18 cellular contexts compared by ENCODE assay signal in genomic region chr2:159559034-159559433, GRCh38. TPM values are rescaled to one million over a fixed set of nuclear protein-coding genes. Genes with fewer than 3 reads are reported as not detected.
DNase-seq lines count a peak whose midpoint lies in the region; ATAC-seq, FAIRE-seq and TF ChIP-seq lines count a peak whose summit lies in the region.
"Had no signal": no experiment of that assay in that cellular context is flagged by ENCODE, and none has a peak within 500 bp of the region (broad histone marks: within the 10 kb centered on the region; RNA-seq: fewer than 3 reads in every experiment).

No MANE protein-coding gene starts in this region.

- intact Hi-C loops in K562 (cut with micrococcal nuclease), result loop anchor here (5.0 kb wide), 2 partner anchors 118 to 248 kb away; no protein-coding TSS in a partner anchor
- intact Hi-C loops in sciatic nerve (cut with DNase I), result no loop called here

- no peak for TF ChIP-seq CTCF in H9 (conservative IDR thresholded peaks at IDR 0.05)
- no peak for TF ChIP-seq CTCF in K562 (IDR thresholded peaks at IDR 0.05 in 2 of 3, conservative IDR thresholded peaks at IDR 0.05 in 1 of 3; ENCODE audit: insufficient read depth in 2 of 3, low read depth in 1 of 3, low read length in 3 of 3)

- POLR2A ChIA-PET in K562 (lab: Yijun Ruan, JAX), result no interaction called here

- peaks cover 2% of the 10 kb centered on the region; the same call in 1 of the 2 replicates for H3K79me2 ChIP-seq in H9 (ENCODE audit: insufficient read depth, low read length)
- no peaks in the 10 kb centered on the region for H3K79me2 ChIP-seq in K562 (ENCODE audit: control insufficient read depth, insufficient read depth, low read length)

- no peak overlapping the region for H3K4me3 Mint-ChIP-seq in H9
- H3K4me3 Mint-ChIP-seq: B cell; CD4-positive, alpha-beta T cell; CD8-positive, alpha-beta T cell had no signal

- H3K4me1 ChIP-seq in H9 (ENCODE audit: insufficient read depth, low read length) (no peaks in the 10 kb centered on the region), K562 (replicated peaks in 1 of 2; ENCODE audit: control insufficient read depth in 2 of 2, insufficient read depth in 2 of 2, low read length in 2 of 2) (peaks cover 0 to 1% of the 10 kb centered on the region in 2 experiments; a peak in 1 of 5 replicates)
- H3K4me1 ChIP-seq: A549; BLaER1 treated with 17β-estradiol and CSF1 and Interleukin-3, amounts not matched to agents 10 nM and 100 nM; Caco-2 had no signal

- H2AK5ac ChIP-seq in H9 (ENCODE audit: insufficient read length, low read length), result no peak overlapping the region

- H3K27me3 Mint-ChIP-seq in H9 (ENCODE audit: low read depth), result no peaks in the 10 kb centered on the region
- H3K27me3 Mint-ChIP-seq: B cell; CD4-positive, alpha-beta T cell had no signal

- no peak overlapping the region for H2BK12ac ChIP-seq in H9 (ENCODE audit: insufficient read length, low read depth, low read length)

- H3K27ac ChIP-seq in H9 (ENCODE audit: insufficient read length, low read depth, low read length) (no peak overlapping the region), K562 (ENCODE audit: extremely low read depth, low read depth, low read length) (no peak overlapping the region)
- H3K27ac ChIP-seq: 22Rv1; A549; BLaER1 treated with 17β-estradiol and CSF1 and Interleukin-3, amounts not matched to agents 10 nM and 100 nM; C4-2B had no signal

- H3K23ac ChIP-seq in H9 (ENCODE audit: insufficient read length, low read depth, low read length), result no peak overlapping the region

- H2BK15ac ChIP-seq in H9 (ENCODE audit: low read depth, low read length), result no peak overlapping the region

- no TSS peak for BruUV-seq in K562 (replicated peaks; lab: Mats Ljungman, UMichigan)

- no peaks in the 10 kb centered on the region for H3K79me1 ChIP-seq in H9 (ENCODE audit: insufficient read depth, low read depth, low read length, poor library complexity, severe bottlenecking)

- no peaks in the 10 kb centered on the region for H3K9me3 Mint-ChIP-seq in H9
- H3K9me3 Mint-ChIP-seq: CD4-positive, alpha-beta T cell; CD8-positive, alpha-beta T cell had no signal

- no peaks in the 10 kb centered on the region for H3K36me3 ChIP-seq in K562 (ENCODE audit: control insufficient read depth, insufficient read depth, low read length)

- H2BK120ac ChIP-seq in H9 (ENCODE audit: low read depth, low read length, poor library complexity, severe bottlenecking), result no peak overlapping the region

- H4K5ac ChIP-seq in H9 (ENCODE audit: insufficient read length, low read depth, low read length), result no peak overlapping the region

- no peak overlapping the region for H2BK5ac ChIP-seq in H9 (ENCODE audit: insufficient read length, low read length)

- no peak for TF ChIP-seq RAD21 in K562 (CRISPR knock-in tag; conservative IDR thresholded peaks at IDR 0.05 in 1 of 2, IDR thresholded peaks at IDR 0.05 in 1 of 2)

- H3K4me2 ChIP-seq in H9 (ENCODE audit: insufficient read depth, insufficient read length, low read length), result no peak overlapping the region
- H3K4me2 ChIP-seq in K562 (ENCODE audit: insufficient read depth, low read length), result no peak overlapping the region
- H3K4me2 ChIP-seq: A549; BLaER1 treated with 17β-estradiol and CSF1 and Interleukin-3, amounts not matched to agents 10 nM and 100 nM had no signal

- no CpG with 5 or more reads among the region's 4 CpGs for WGBS in H9 (ENCODE audit: extremely low coverage, insufficient read length, low lambda C conversion rate)
- 34% methylated on average over 4 of the region's 4 CpGs for WGBS in K562 (ENCODE audit: insufficient coverage, low coverage, missing lambda C conversion rate)

- ATAC-seq in K562 (peak; percentile 58; the same call in 2 of the 3 replicates), sciatic nerve (peak; percentile 13)
- ATAC-seq: A549; CD8-positive, alpha-beta T cell had no signal

- H3K9me3 ChIP-seq in H9 (ENCODE audit: control insufficient read depth, low read depth, low read length), result no peaks in the 10 kb centered on the region
- no peaks in the 10 kb centered on the region for H3K9me3 ChIP-seq in K562 (replicated peaks; ENCODE audit: control insufficient read depth, insufficient read depth, low read depth, low read length)
- H3K9me3 ChIP-seq: Caco-2 had no signal

- H2AFZ ChIP-seq in H9 (ENCODE audit: low read length) (no peak overlapping the region), K562 (ENCODE audit: low read depth, low read length) (no peak overlapping the region)

- CTCF ChIA-PET in K562 (lab: Yijun Ruan, JAX; ENCODE audit: low intra/inter-chr PET ratio), result no interaction called here

- H4K8ac ChIP-seq in H9 (replicated peaks; ENCODE audit: insufficient read length, low read depth, low read length), result no peak overlapping the region

- in situ Hi-C loops in K562 (cut with MboI), result no loop called here

- H3K9me1 ChIP-seq in K562 (ENCODE audit: control insufficient read depth, insufficient read depth, low read length), result no peaks in the 10 kb centered on the region

- no peaks in the 10 kb centered on the region for H3K23me2 ChIP-seq in H9 (ENCODE audit: insufficient read length, low read depth, low read length, poor library complexity, severe bottlenecking)

- H3K27me3 ChIP-seq in H9 (ENCODE audit: insufficient read depth, low read length), result no peaks in the 10 kb centered on the region
- no peaks in the 10 kb centered on the region for H3K27me3 ChIP-seq in K562 (ENCODE audit: control insufficient read depth in 2 of 2, insufficient read depth in 2 of 2, low read length in 2 of 2)
- H3K27me3 ChIP-seq: BLaER1 treated with 17β-estradiol and CSF1 and Interleukin-3, amounts not matched to agents 10 nM and 100 nM had no signal

- H3K18ac ChIP-seq in H9 (ENCODE audit: insufficient read length, low read depth, low read length), result no peak overlapping the region

- peaks cover 12 to 14% of the 10 kb centered on the region in 2 experiments for H3K4me1 Mint-ChIP-seq in H9
- H3K4me1 Mint-ChIP-seq: B cell had no signal

- no peak for TF ChIP-seq POLR2A in K562 (conservative IDR thresholded peaks at IDR 0.05)

- FAIRE-seq in K562 (lab: Jason Lieb, UNC), result no peak
- FAIRE-seq: A549, GM12891, GM19239 had no signal

- H3T11ph ChIP-seq in H9 (ENCODE audit: low read length), result no peak overlapping the region

- H3K36me3 Mint-ChIP-seq in H9 (ENCODE audit: insufficient read depth in 1 of 3, low read depth in 3 of 3), result no peaks in the 10 kb centered on the region; a peak in 1 of 7 replicates
- H3K36me3 Mint-ChIP-seq: CD8-positive, alpha-beta T cell had no signal

- no peak overlapping the region for H2BK20ac ChIP-seq in H9 (ENCODE audit: low read depth, low read length, poor library complexity, severe bottlenecking)

- no peak overlapping the region for H3K56ac ChIP-seq in H9 (ENCODE audit: insufficient read length, low read depth, low read length)

- H3K4me3 ChIP-seq in K562, result no peak overlapping the region
- H3K4me3 ChIP-seq: A549; BLaER1 treated with 17β-estradiol and CSF1 and Interleukin-3, amounts not matched to agents 10 nM and 100 nM had no signal

- H3K14ac ChIP-seq in H9 (ENCODE audit: insufficient read depth, low read length), result no peak overlapping the region

- H3K9ac ChIP-seq in H9 (ENCODE audit: extremely low read depth, insufficient read length, low read length), result no peak overlapping the region
- H3K9ac ChIP-seq in K562 (ENCODE audit: insufficient read depth in 1 of 2, low read depth in 2 of 2, low read length in 2 of 2), result no peak overlapping the region
- H3K9ac ChIP-seq: BLaER1 treated with 17β-estradiol and CSF1 and Interleukin-3, amounts not matched to agents 10 nM and 100 nM had no signal

- H3K27ac Mint-ChIP-seq in H9, result peak overlapping the region in 2 of 3 experiments; percentile 79 to 87; a peak in 4 of 7 replicates
- H3K27ac Mint-ChIP-seq: B cell; CD4-positive, alpha-beta T cell; CD8-positive, alpha-beta T cell had no signal

- no peaks in the 10 kb centered on the region for H4K20me1 ChIP-seq in H9 (ENCODE audit: control insufficient read depth, insufficient read depth, insufficient read length)
- H4K20me1 ChIP-seq in K562 (replicated peaks; ENCODE audit: control insufficient read depth, insufficient read depth, low read length), result no peaks in the 10 kb centered on the region

- no peak overlapping the region for H4K91ac ChIP-seq in H9 (ENCODE audit: insufficient read length, low read depth, low read length)

- DNase-seq in H9 (no peak), K562 (ENCODE audit: extremely low read depth in 1 of 4, low spot score in 3 of 4) (peak in 1 of 4 experiments; percentile 14), sciatic nerve (ENCODE audit: low spot score) (no peak), pons (ENCODE audit: low spot score) (no peak), SHP77 (lab: John Stamatoyannopoulos, UW) (no peak)
- DNase-seq: AML-193; Caco-2; Calu3; CD4-positive, alpha-beta T cell; CD8-positive, alpha-beta T cell; GF-D8 had no signal

- no peak for TF ChIP-seq EP300 in K562 (IDR thresholded peaks at IDR 0.05; ENCODE audit: low read length)

- no peak overlapping the region for H3K4ac ChIP-seq in H9 (ENCODE audit: low read depth, low read length)

TF ChIP-seq in K562, 482 proteins besides CTCF, POLR2A, EP300 and RAD21 (continues in another document):
- TF ChIP-seq TAL1 (IDR thresholded peaks at IDR 0.05), result peak; percentile 9; the same call in 1 of the 2 replicates

RNA-seq across cellular contexts. Expression of gene BAZ2B, which starts 57.3 kb away (rescaled TPM):
- total RNA-seq in H9 (2021) (54.9 and 55.6 TPM in 2 replicates), K562 (2014; rRNA removed) (15.1 and 16.2 TPM in 2 replicates), K562 (2014; rRNA removed; fragmentation: Illumina TruSeq; extraction: Trizol) (30.7 and 33.1 TPM in 2 replicates), K562 (2015; rRNA removed; fragmentation: Illumina TruSeq; extraction: Trizol) (38.6 and 39.4 TPM in 2 replicates), K562 (2021) (18.7 and 19.7 TPM in 2 replicates), sciatic nerve (139 TPM)
- total RNA-seq in K562 (2011; cell fraction: chromatin; rRNA removed; ENCODE audit: low replicate concordance), result 47.7 and 122 TPM in 2 replicates
- total RNA-seq in K562 (2011; cell fraction: nucleolus; rRNA removed), result 18.2 and 25.5 TPM in 2 replicates
- 38.1 and 47.5 TPM in 2 replicates for total RNA-seq in K562 (2011; cell fraction: nucleoplasm; rRNA removed)
- polyA plus RNA-seq in K562 (2011; rRNA removed) (19.8 and 20.9 TPM in 2 replicates), K562 (2014; fragmentation: Illumina TruSeq; extraction: Trizol) (16.9 and 20.0 TPM in 2 replicates), K562 (2014; fragmentation: Nextera tagmentation; extraction: Ambion mirVana) (1 to 10 TPM; 7.5 to 8.1 TPM), K562 (2014; rRNA removed) (14.2 and 21.4 TPM in 2 replicates)
- 7.0 and 11.9 TPM in 2 replicates for polyA plus RNA-seq in K562 (2011; cell fraction: cytosol; rRNA removed)
- 39.3 and 42.1 TPM in 2 replicates for polyA plus RNA-seq in K562 (2011; cell fraction: nucleus; rRNA removed)
- polyA plus RNA-seq in K562 (2012), result 11.6 and 14.6 TPM in 2 replicates
- polyA minus RNA-seq in K562 (2011; rRNA and poly(A)+ RNA removed), result 56.8 and 85.7 TPM in 2 replicates
- polyA minus RNA-seq in K562 (2011; cell fraction: cytosol; rRNA and poly(A)+ RNA removed), result 13.4 and 18.4 TPM in 2 replicates
- polyA minus RNA-seq in K562 (2011; cell fraction: nucleus; rRNA and poly(A)+ RNA removed), result 45.0 and 103 TPM in 2 replicates
